Comparison of ENCODE assay signal across 2 cellular contexts in the genomic region with DNA sequence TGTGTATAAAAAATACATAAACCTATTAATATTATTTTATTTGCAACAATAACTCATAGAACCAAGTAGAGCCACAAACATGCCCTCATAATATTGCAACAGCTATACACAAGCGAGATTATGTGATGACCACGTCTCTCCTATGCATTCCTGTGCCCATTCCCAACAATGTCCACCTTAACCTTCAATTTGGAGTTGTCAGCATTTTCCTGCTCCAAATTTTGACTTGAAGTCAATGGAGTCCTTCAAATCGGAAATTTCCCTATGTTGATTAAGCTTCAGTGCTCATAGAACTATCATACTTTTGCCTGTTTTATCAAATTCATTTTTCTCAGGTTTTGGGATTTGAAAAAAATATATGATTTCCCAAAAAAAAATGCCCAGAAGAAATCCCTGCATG.
A peak's percentile ranks its signal among the peaks of the same experiment; 100 is the strongest.
TF ChIP-seq lines count a peak whose summit lies in the region.

No MANE protein-coding gene starts in this region.

TF ChIP-seq in HepG2, 621 proteins besides CTCF, POLR2A, EP300 and RAD21:
- TF ChIP-seq TOPORS (CRISPR knock-in tag; IDR thresholded peaks at IDR 0.05) (no peak), CBFB (CRISPR knock-in tag; IDR thresholded peaks at IDR 0.05) (no peak), MAFF (IDR thresholded peaks at IDR 0.05; ENCODE audit: low read depth, low read length) (peak; percentile 76), MAFK (conservative IDR thresholded peaks at IDR 0.05 in 1 of 2, IDR thresholded peaks at IDR 0.05 in 1 of 2; ENCODE audit: low read length in 2 of 2) (peak; percentile 81)

TF ChIP-seq in K562, 482 proteins besides CTCF, POLR2A, EP300 and RAD21:
- TF ChIP-seq MAFF (IDR thresholded peaks at IDR 0.05; ENCODE audit: low read length), result peak; percentile 73
- peak; percentile 90 for TF ChIP-seq ZNF316 (IDR thresholded peaks at IDR 0.05)
- peak; percentile 45; the same call in 1 of the 2 replicates for TF ChIP-seq MAFK (IDR thresholded peaks at IDR 0.05; ENCODE audit: low read length)
- TF ChIP-seq, protein P1, sequence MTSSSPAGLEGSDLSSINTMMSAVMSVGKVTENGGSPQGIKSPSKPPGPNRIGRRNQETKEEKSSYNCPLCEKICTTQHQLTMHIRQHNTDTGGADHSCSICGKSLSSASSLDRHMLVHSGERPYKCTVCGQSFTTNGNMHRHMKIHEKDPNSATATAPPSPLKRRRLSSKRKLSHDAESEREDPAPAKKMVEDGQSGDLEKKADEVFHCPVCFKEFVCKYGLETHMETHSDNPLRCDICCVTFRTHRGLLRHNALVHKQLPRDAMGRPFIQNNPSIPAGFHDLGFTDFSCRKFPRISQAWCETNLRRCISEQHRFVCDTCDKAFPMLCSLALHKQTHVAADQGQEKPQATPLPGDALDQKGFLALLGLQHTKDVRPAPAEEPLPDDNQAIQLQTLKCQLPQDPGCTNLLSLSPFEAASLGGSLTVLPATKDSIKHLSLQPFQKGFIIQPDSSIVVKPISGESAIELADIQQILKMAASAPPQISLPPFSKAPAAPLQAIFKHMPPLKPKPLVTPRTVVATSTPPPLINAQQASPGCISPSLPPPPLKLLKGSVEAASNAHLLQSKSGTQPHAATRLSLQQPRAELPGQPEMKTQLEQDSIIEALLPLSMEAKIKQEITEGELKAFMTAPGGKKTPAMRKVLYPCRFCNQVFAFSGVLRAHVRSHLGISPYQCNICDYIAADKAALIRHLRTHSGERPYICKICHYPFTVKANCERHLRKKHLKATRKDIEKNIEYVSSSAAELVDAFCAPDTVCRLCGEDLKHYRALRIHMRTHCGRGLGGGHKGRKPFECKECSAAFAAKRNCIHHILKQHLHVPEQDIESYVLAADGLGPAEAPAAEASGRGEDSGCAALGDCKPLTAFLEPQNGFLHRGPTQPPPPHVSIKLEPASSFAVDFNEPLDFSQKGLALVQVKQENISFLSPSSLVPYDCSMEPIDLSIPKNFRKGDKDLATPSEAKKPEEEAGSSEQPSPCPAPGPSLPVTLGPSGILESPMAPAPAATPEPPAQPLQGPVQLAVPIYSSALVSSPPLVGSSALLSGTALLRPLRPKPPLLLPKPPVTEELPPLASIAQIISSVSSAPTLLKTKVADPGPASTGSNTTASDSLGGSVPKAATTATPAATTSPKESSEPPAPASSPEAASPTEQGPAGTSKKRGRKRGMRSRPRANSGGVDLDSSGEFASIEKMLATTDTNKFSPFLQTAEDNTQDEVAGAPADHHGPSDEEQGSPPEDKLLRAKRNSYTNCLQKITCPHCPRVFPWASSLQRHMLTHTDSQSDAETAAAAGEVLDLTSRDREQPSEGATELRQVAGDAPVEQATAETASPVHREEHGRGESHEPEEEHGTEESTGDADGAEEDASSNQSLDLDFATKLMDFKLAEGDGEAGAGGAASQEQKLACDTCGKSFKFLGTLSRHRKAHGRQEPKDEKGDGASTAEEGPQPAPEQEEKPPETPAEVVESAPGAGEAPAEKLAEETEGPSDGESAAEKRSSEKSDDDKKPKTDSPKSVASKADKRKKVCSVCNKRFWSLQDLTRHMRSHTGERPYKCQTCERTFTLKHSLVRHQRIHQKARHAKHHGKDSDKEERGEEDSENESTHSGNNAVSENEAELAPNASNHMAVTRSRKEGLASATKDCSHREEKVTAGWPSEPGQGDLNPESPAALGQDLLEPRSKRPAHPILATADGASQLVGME (CRISPR knock-in tag; IDR thresholded peaks at IDR 0.05), result no peak
- peak; percentile 70 for TF ChIP-seq MAFG (tag; conservative IDR thresholded peaks at IDR 0.05)
- TF ChIP-seq, protein P2, sequence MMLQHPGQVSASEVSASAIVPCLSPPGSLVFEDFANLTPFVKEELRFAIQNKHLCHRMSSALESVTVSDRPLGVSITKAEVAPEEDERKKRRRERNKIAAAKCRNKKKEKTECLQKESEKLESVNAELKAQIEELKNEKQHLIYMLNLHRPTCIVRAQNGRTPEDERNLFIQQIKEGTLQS (IDR thresholded peaks at IDR 0.05), result no peak
- TF ChIP-seq, protein P2 (CRISPR knock-in tag; conservative IDR thresholded peaks at IDR 0.05), result no peak
- peak; percentile 70 for TF ChIP-seq C11orf30 (IDR thresholded peaks at IDR 0.05; ENCODE audit: low read depth)
TF ChIP-seq in K562: peak in this region for 5.
